Comparison of ENCODE assay signal across 1 cellular context in the genomic region with DNA sequence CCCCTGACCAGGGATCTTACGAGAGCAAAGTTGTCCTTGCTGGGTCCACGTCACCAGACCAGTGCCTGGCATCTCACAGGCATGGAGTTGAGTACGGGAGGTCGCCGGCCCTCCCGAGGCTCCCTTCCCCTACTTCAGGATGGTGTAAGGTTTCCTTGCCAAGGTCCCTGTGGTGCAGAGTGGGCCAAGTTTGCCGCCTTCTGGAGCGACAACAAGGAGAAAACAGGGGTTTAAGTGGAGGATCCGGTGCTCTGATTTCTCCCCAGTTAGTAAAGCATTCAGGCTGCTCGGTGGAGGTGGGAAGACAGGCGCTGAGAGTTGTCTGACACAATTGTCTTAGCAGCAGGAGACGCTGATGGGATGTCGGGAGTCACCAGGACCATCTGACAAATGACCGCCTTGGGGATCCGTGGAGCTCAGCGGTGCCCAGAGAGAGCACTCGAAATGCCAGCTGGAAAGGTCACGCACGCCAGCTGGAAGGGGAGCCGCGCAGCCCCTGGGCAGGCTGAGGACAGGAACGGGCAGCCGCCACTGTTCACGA.
TF ChIP-seq lines count a peak whose summit lies in the region.

No MANE protein-coding gene starts in this region.

TF ChIP-seq in IMR-90, 13 proteins besides CTCF, POLR2A, EP300 and RAD21:
- TF ChIP-seq MAFK (IDR thresholded peaks at IDR 0.05; ENCODE audit: low read depth, low read length) = no peak
- TF ChIP-seq SMC3 (IDR thresholded peaks at IDR 0.05; ENCODE audit: low read depth, low read length) = no peak
- no peak for TF ChIP-seq CHD1 (IDR thresholded peaks at IDR 0.05; ENCODE audit: low read depth, low read length)
- TF ChIP-seq MXI1 (IDR thresholded peaks at IDR 0.05; ENCODE audit: borderline replicate concordance, low read depth, low read length) = no peak
